8 cellular contexts compared by ENCODE assay signal in the genomic region with DNA sequence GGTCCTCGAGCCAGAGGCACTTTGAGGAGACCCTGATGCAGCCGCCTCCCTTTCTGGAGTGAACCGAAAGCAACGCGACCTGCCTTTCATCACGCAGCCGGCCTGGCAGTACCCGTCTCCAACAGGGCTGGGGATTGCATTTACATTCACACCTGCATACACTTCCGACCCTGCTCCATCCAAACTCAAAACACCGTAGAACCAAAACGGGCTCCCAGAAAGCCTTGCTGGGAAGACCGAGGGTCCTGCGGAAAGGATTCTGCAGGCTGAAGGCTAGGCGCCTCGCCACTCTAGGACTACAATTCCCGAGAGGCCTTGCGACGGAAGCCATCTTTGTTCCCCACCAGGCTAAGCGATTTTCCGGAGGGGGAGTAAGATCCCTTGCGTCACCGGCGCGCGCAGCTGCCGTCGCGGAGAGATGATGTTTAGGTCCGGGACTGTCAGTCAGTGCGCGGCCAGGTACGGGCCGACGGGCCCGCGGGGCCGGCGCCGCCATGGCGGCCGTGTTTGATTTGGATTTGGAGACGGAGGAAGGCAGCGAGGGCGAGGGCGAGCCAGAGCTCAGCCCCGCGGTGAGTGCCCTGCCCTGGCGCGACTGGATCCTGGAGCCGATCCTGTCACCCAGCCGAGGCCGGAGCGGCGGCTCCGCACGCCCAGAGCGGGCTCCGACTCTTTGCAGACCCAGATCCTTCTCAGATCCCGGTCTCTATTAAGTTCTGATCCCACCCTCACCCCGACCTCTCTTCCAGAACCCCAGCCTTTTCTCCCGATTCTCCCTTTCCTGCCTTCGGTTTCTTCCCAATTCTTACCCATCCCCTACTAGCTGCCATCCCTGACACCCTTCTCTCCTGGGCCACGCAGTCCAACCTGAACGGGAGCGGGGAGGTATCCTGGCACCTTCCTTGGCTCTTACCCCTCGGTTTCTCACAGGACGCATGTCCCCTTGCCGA. TPM values are rescaled to one million over a fixed set of nuclear protein-coding genes. Genes with fewer than 3 reads are reported as not detected.
DNase-seq lines count a peak whose midpoint lies in the region; ATAC-seq, FAIRE-seq and TF ChIP-seq lines count a peak whose summit lies in the region.

RPS6KB2 (plus strand) TSS at position 443 of the 950 bp plus-strand sequence; CDS start at position 495, 52 bp downstream.

- DNase-seq in AG09319 (ENCODE audit: extremely low read depth, low read depth) (peak; percentile 92), NCI-H510A treated with DMSO at 0.1 percent for 48 hours (lab: John Stamatoyannopoulos, UW) (peak; percentile 99), chondrocyte (ENCODE audit: low spot score) (peak; percentile 98), kidney (peak; percentile 99)
- DNase-seq in activated CD4-positive, alpha-beta T cell treated with anti-CD3 and anti-CD28 coated beads for 24 hours (ENCODE audit: low read depth in 2 of 2), result peak; percentile 99 to 100
- DNase-seq in stimulated activated CD4-positive, alpha-beta T cell treated with anti-CD3 and anti-CD28 coated beads, Interleukin-15, amount 100 ng/mL, for 24 hours, result peak; percentile 99

- H3K9me3 Mint-ChIP-seq in chondrocyte (ENCODE audit: low read depth), result no peaks in the 10 kb centered on the region

- H3K9me3 ChIP-seq in kidney (ENCODE audit: control insufficient read depth in 1 of 2, low read length in 2 of 2), result no peaks in the 10 kb centered on the region

- FAIRE-seq in kidney (lab: Jason Lieb, UNC), result no peak

- H3K4me1 ChIP-seq in kidney (ENCODE audit: control insufficient read depth in 1 of 2, insufficient read depth in 1 of 2, low read depth in 1 of 2, low read length in 2 of 2), result peaks cover 4 to 7% of the 10 kb centered on the region in 2 donors

- peak within 1 kb of the TSS; percentile 97 to 98 for H3K4me3 ChIP-seq in kidney (ENCODE audit: low read length in 2 of 2)

- H3K27ac Mint-ChIP-seq in chondrocyte (ENCODE audit: unreplicated experiment), result peak within 1 kb of the TSS; percentile 95

- TF ChIP-seq CTCF in AG09319 (IDR thresholded peaks at IDR 0.05; ENCODE audit: low read depth, low read length), result no peak
- no peak for TF ChIP-seq CTCF in chondrocyte (IDR thresholded peaks at IDR 0.05)
- peak; percentile 1 for TF ChIP-seq CTCF in kidney (IDR thresholded peaks at IDR 0.05; ENCODE audit: borderline replicate concordance, extremely low read depth, insufficient read depth)

- peak; percentile 56 for ATAC-seq in GM19043 (IDR thresholded peaks at IDR 0.05; ENCODE audit: low read depth, unreplicated experiment)
- peak; percentile 81 for ATAC-seq in HG03432 (IDR thresholded peaks at IDR 0.05; ENCODE audit: unreplicated experiment)

- peak within 1 kb of the TSS; percentile 90 for H3K4me3 Mint-ChIP-seq in chondrocyte (ENCODE audit: unreplicated experiment)

- H3K9ac ChIP-seq in kidney (ENCODE audit: low read length in 2 of 2), result peak within 1 kb of the TSS; percentile 92 to 95

- intact Hi-C loops in kidney (cut with DNase I), result no loop called here

- H3K36me3 ChIP-seq in kidney (ENCODE audit: control insufficient read depth in 1 of 2, insufficient read depth in 2 of 2, low read length in 2 of 2), result peaks cover 3 to 7% of the 10 kb centered on the region in 2 donors

- H3K27ac ChIP-seq in kidney (ENCODE audit: low read depth in 2 of 2, low read length in 2 of 2), result peak within 1 kb of the TSS; percentile 64 to 66

- peaks cover 17% of the 10 kb centered on the region for H3K4me1 Mint-ChIP-seq in chondrocyte (ENCODE audit: low read depth)

- H3K36me3 Mint-ChIP-seq in chondrocyte (ENCODE audit: low read depth), result peaks cover 2% of the 10 kb centered on the region

- no peaks in the 10 kb centered on the region for H3K27me3 Mint-ChIP-seq in chondrocyte (ENCODE audit: low read depth)

RNA-seq across cellular contexts. Expression of gene RPS6KB2, which starts in this region (rescaled TPM):
- 40.3 to 44.2 TPM (median 42.3 TPM) in 3 replicates for total RNA-seq in chondrocyte
- total RNA-seq in kidney, result 41.3 TPM
- polyA plus RNA-seq in kidney (ENCODE audit: insufficient read depth, low read depth, low replicate concordance), result 45.4 TPM

Comparison
In these comparisons a context has a peak if more than half of its experiments do, and no peak if none do; other contexts are left out.
1. Peak in every context shown above with its lines: DNase-seq, ATAC-seq, H3K4me3 ChIP-seq and H3K27ac ChIP-seq.